Comparison of ENCODE assay signal across 34 cellular contexts in the genomic region with DNA sequence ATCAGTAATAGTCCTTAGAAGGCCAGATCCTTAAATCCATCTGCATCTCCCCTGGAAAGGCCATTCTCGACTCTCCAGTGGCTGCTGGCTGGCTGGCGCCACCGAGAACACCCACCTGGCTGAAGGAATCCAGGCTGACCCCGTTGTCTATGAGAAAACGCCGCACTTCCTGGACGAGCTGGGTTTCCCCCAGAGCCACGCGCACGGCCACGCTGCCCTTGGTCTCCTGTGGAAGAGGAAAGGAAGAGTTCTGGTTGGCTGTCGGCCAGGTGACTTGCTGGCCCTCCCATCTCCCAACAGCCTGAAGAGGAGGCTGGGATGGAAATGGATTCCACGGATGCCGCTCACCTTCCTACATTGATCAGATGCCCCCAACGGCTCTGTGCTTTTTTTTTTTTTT.
"Had no signal": no experiment of that assay in that cellular context is flagged by ENCODE, and none has a peak within 500 bp of the region (broad histone marks: within the 10 kb centered on the region; RNA-seq: fewer than 3 reads in every experiment).

No MANE protein-coding gene starts in this region.

- H3K4me3 ChIP-seq: MG63 had no signal

- H3K9ac ChIP-seq: KMS-11 had no signal

- H3K27ac ChIP-seq: KMS-11 had no signal

- H3K4me2 ChIP-seq: KMS-11 had no signal

- DNase-seq: Karpas-422, Kasumi-1, KG1, MG63, MM.1S, MV-4-11, NCI-H1048, NCI-H1092, NCI-H1092 treated with DMSO at 0.1 percent for 48 hours, NCI-H1105, NCI-H1105 treated with DMSO at 0.1 percent for 48 hours, NCI-H1417, NCI-H1417 treated with DMSO at 0.1 percent for 48 hours, NCI-H1436, NCI-H1436 treated with DMSO at 0.1 percent for 48 hours, NCI-H146, NCI-H1694, NCI-H1694 treated with DMSO at 0.1 percent for 48 hours, NCI-H187, NCI-H187 treated with DMSO at 0.1 percent for 48 hours, NCI-H1930, NCI-H2029, NCI-H2029 treated with DMSO at 0.1 percent for 48 hours, NCI-H2081, NCI-H2081 treated with DMSO at 0.1 percent for 48 hours, NCI-H2107, NCI-H2171, NCI-H2171 treated with DMSO at 0.1 percent for 48 hours, NCI-H2227 treated with DMSO at 0.1 percent for 48 hours, NCI-H226, NCI-H345, NCI-H446, NCI-H446 treated with DMSO at 0.1 percent for 48 hours had no signal

- H3K27me3 ChIP-seq: MG63 had no signal

- H3K9me3 ChIP-seq: MG63 had no signal
